In genomic region chr10:34292675-34293074, GRCh38 we compare ENCODE assay signal across 17 cellular contexts.
"Had no signal": no experiment of that assay in that cellular context is flagged by ENCODE, and none has a peak within 500 bp of the region (broad histone marks: within the 10 kb centered on the region; RNA-seq: fewer than 3 reads in every experiment).

No MANE protein-coding gene starts in this region.

- H3K36me3 ChIP-seq: esophagus squamous epithelium, gastroesophageal sphincter, right lobe of liver, transverse colon, WERI-Rb-1 had no signal

- H3K27me3 ChIP-seq: esophagus squamous epithelium, gastroesophageal sphincter, right lobe of liver, transverse colon had no signal

- H3K9me3 ChIP-seq: esophagus squamous epithelium, gastroesophageal sphincter, psoas muscle, right lobe of liver, transverse colon had no signal

- H3K4me3 ChIP-seq: esophagus squamous epithelium, gastroesophageal sphincter, psoas muscle, right lobe of liver, transverse colon had no signal

- H3K27ac ChIP-seq: esophagus squamous epithelium, gastroesophageal sphincter, psoas muscle, right lobe of liver, transverse colon, WERI-Rb-1 had no signal

- DNase-seq: activated CD4-positive, alpha-beta T cell treated with anti-CD3 and anti-CD28 coated beads for 36 hours; activated CD8-positive, alpha-beta memory T cell treated with anti-CD3 and anti-CD28 coated beads, Interleukin-2, amount 50 U/mL, for 4 hours; activated CD8-positive, alpha-beta T cell treated with anti-CD3 and anti-CD28 coated beads for 36 hours; activated naive CD8-positive, alpha-beta T cell treated with anti-CD3 and anti-CD28 coated beads, Interleukin-2, amount 10 ng/mL, durations not matched to agents 7 days and 5 days; aorta; esophagus squamous epithelium; hippocampal formation; left ventricle myocardium superior; nephron progenitor cell; psoas muscle; right lobe of liver; stimulated activated CD4-positive, alpha-beta T cell treated with anti-CD3 and anti-CD28 coated beads, Interleukin-2, amount 100 ng/mL, for 24 hours; stimulated activated naive CD4-positive, alpha-beta T cell; substantia nigra; transverse colon; WERI-Rb-1 had no signal
